Comparison of ENCODE assay signal across 3 cellular contexts in genomic region chr9:17764306-17764705, GRCh38.
"Had no signal": no experiment of that assay in that cellular context is flagged by ENCODE, and none has a peak within 500 bp of the region (broad histone marks: within the 10 kb centered on the region; RNA-seq: fewer than 3 reads in every experiment).

No MANE protein-coding gene starts in this region.

- ATAC-seq: GM12878 had no signal

- H3K4me3 ChIP-seq: GM12878 had no signal

- DNase-seq: GDM1, GF-D8 had no signal
